ENCODE assay signal across 11 cellular contexts in the genomic region with DNA sequence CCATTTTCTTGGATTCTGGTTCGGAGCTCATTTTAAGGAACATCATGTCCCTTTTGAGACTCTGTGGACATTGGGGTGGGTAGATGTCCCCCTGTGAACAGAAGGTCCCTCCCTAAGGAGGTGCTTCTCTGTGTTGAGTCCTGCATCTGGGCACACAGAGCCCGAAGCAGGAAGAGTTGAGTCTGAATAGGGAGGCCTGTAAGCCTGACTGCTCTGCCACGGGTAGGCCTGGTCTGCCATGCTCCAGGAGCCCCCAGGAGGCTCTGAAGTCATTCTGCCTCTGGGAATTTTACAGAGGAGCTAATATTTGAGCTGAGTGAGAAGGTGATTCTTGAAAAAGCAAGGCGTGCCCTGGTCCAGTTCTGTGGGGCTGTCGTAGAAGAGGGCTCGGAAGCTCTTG. TPM values are rescaled to one million over a fixed set of nuclear protein-coding genes. Genes with fewer than 3 reads are reported as not detected.
A peak's percentile ranks its signal among the peaks of the same experiment; 100 is the strongest.
DNase-seq lines count a peak whose midpoint lies in the region; ATAC-seq and TF ChIP-seq lines count a peak whose summit lies in the region.
"Had no signal": no experiment of that assay in that cellular context is flagged by ENCODE, and none has a peak within 500 bp of the region (broad histone marks: within the 10 kb centered on the region; RNA-seq: fewer than 3 reads in every experiment).

No MANE protein-coding gene starts in this region.

- no peaks in the 10 kb centered on the region for H3K9me3 ChIP-seq in adrenal gland (replicated peaks in 1 of 3)
- H3K9me3 ChIP-seq in lower lobe of right lung, result no peaks in the 10 kb centered on the region
- H3K9me3 ChIP-seq in subcutaneous abdominal adipose tissue (ENCODE audit: control insufficient read depth in 5 of 5, low read length in 5 of 5), result no peaks in the 10 kb centered on the region

- H3K36me3 ChIP-seq in adrenal gland (replicated peaks in 1 of 2) (no peaks in the 10 kb centered on the region), lower lobe of right lung (no peaks in the 10 kb centered on the region), subcutaneous abdominal adipose tissue (ENCODE audit: control insufficient read depth in 5 of 5, insufficient read depth in 5 of 5, low read length in 5 of 5) (no peaks in the 10 kb centered on the region)

- ATAC-seq in lower lobe of right lung (no peak), HG02678 (IDR thresholded peaks at IDR 0.05; ENCODE audit: unreplicated experiment) (no peak)

- H3K4me3 ChIP-seq in HFF-Myc (replicated peaks; ENCODE audit: low read depth, low read length) (peak overlapping the region; percentile 6; the same call in 1 of the 2 replicates), adrenal gland (peak overlapping the region in 1 of 4 donors; percentile 35), lower lobe of right lung (no peak overlapping the region), subcutaneous abdominal adipose tissue (ENCODE audit: low read depth in 1 of 5, low read length in 5 of 5) (no peak overlapping the region)

- intact Hi-C loops in adrenal gland (cut with DNase I), result no loop called here
- intact Hi-C loops in lower lobe of right lung (cut with DNase I), result loop anchor here (10.0 kb wide), 1 partner anchor 179 kb away; a partner anchor contains a TSS

- WGBS in adrenal gland, 4 donors, result 63 to 64% (median 63%) methylated on average over 5 to 6 of the region's 6 CpGs

- in situ Hi-C loops in G401 (cut with HindIII; ENCODE audit: low sequenced_read_pairs), result no loop called here

- DNase-seq in HFF-Myc (ENCODE audit: extremely low read depth, low read depth), result no peak
- DNase-seq in adrenal gland, result no peak
- DNase-seq in lower lobe of right lung, result no peak
- DNase-seq in occipital lobe (lab: John Stamatoyannopoulos, UW), result no peak
- no peak for DNase-seq in G401 (ENCODE audit: low spot score)
- no peak for DNase-seq in NCI-H524 treated with DMSO at 0.1 percent for 48 hours (lab: John Stamatoyannopoulos, UW)
- DNase-seq: activated CD4-positive, alpha-beta T cell treated with anti-CD3 and anti-CD28 coated beads for 48 hours; DND-41; kidney had no signal

- H3K4me1 ChIP-seq in adrenal gland (replicated peaks in 1 of 2) (peaks cover 64 to 69% of the 10 kb centered on the region in 2 donors), lower lobe of right lung (peaks cover 70% of the 10 kb centered on the region), subcutaneous abdominal adipose tissue (ENCODE audit: control insufficient read depth in 5 of 5, insufficient read depth in 5 of 5, low read length in 5 of 5) (peaks cover 0 to 49% (median 38%) of the 10 kb centered on the region in 5 donors)

- H3K27me3 ChIP-seq in adrenal gland, result no peaks in the 10 kb centered on the region
- H3K27me3 ChIP-seq in lower lobe of right lung (ENCODE audit: low read depth), result no peaks in the 10 kb centered on the region
- H3K27me3 ChIP-seq in subcutaneous abdominal adipose tissue (ENCODE audit: control insufficient read depth in 5 of 5, insufficient read depth in 4 of 5, low read length in 5 of 5), result no peaks in the 10 kb centered on the region

- H3K9ac ChIP-seq in subcutaneous abdominal adipose tissue (ENCODE audit: low read length in 5 of 5), result no peak overlapping the region

- no peak for TF ChIP-seq CTCF in HFF-Myc (IDR thresholded peaks at IDR 0.05; ENCODE audit: low read depth, low read length, missing control alignments)
- no peak for TF ChIP-seq CTCF in adrenal gland (IDR thresholded peaks at IDR 0.05)
- TF ChIP-seq CTCF in lower lobe of right lung (IDR thresholded peaks at IDR 0.05), result no peak

- TF ChIP-seq POLR2A in adrenal gland (IDR thresholded peaks at IDR 0.05), result no peak

- H3K27ac ChIP-seq in adrenal gland (peak overlapping the region; percentile 82 to 92 (median 88)), lower lobe of right lung (peak overlapping the region; percentile 61), subcutaneous abdominal adipose tissue (ENCODE audit: low read depth, low read length) (peak overlapping the region; percentile 67)

RNA-seq across cellular contexts. Expression of a gene that starts 50.6 kb away (rescaled TPM):
- total RNA-seq in adrenal gland (10 to 100 TPM in 7 of 8 donors, 1 to 10 TPM in 1; 6.8 to 19.3 (median 13.4) TPM), lower lobe of right lung (12.8 TPM), occipital lobe (31.4 TPM)
- polyA plus RNA-seq in adrenal gland, result 10 to 100 TPM in 1 of 3 donors, 1 to 10 TPM in 2; 4.2 to 27.8 (median 6.0) TPM
- 5.8 and 9.2 TPM in 2 replicates for total RNA-seq in G401 (2014; rRNA removed; shearing (Covaris generic))
